1 cellular context compared by ENCODE assay signal in the genomic region with DNA sequence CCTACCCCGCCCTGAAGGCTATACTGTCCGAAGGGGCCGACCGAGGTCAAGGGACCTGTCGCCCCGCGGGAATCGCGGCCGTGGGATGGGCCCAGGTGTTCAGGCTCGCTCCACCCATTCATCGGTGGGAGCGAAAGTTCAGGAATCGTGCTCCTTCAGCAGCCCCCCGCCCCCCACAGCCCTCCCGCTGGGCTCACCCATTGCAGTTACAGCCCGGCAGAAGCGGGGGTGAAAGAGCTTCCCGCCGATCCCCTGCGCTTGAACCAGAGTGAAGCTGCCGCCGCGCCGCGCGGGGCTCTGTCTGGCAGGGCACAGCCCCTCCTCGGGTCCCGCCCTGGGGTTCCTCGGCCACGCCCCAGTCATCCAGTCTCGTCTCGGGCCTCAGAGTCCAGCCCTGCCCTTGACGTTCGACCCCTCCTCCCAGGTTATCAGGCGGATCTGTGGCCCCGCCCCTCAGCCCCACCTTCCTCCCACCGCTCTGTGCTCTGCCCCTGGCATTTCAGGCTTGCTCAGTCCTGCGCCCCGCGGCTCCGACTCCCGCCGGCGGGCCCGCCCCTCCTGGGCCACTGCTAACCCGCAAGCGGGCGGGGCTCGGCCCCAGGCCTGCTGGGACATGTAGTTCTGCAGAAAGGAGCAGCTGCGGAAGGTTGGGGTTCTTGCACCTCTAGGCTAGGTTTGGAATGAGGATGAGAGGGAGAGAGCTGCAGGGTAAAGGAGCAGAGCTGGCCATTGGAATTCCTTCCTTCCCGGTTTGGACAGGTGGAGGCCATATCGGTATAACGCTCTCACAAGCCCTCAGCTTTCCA.
A peak's percentile ranks its signal among the peaks of the same experiment; 100 is the strongest.
TF ChIP-seq lines count a peak whose summit lies in the region.

A gene (minus strand): TSS at position 303 of the 806 bp plus-strand sequence. CDS start 3,955 bp downstream, outside the sequence.

TF ChIP-seq in HepG2, 621 proteins besides CTCF, POLR2A, EP300 and RAD21 (continued from another document):
- TF ChIP-seq, protein P1, sequence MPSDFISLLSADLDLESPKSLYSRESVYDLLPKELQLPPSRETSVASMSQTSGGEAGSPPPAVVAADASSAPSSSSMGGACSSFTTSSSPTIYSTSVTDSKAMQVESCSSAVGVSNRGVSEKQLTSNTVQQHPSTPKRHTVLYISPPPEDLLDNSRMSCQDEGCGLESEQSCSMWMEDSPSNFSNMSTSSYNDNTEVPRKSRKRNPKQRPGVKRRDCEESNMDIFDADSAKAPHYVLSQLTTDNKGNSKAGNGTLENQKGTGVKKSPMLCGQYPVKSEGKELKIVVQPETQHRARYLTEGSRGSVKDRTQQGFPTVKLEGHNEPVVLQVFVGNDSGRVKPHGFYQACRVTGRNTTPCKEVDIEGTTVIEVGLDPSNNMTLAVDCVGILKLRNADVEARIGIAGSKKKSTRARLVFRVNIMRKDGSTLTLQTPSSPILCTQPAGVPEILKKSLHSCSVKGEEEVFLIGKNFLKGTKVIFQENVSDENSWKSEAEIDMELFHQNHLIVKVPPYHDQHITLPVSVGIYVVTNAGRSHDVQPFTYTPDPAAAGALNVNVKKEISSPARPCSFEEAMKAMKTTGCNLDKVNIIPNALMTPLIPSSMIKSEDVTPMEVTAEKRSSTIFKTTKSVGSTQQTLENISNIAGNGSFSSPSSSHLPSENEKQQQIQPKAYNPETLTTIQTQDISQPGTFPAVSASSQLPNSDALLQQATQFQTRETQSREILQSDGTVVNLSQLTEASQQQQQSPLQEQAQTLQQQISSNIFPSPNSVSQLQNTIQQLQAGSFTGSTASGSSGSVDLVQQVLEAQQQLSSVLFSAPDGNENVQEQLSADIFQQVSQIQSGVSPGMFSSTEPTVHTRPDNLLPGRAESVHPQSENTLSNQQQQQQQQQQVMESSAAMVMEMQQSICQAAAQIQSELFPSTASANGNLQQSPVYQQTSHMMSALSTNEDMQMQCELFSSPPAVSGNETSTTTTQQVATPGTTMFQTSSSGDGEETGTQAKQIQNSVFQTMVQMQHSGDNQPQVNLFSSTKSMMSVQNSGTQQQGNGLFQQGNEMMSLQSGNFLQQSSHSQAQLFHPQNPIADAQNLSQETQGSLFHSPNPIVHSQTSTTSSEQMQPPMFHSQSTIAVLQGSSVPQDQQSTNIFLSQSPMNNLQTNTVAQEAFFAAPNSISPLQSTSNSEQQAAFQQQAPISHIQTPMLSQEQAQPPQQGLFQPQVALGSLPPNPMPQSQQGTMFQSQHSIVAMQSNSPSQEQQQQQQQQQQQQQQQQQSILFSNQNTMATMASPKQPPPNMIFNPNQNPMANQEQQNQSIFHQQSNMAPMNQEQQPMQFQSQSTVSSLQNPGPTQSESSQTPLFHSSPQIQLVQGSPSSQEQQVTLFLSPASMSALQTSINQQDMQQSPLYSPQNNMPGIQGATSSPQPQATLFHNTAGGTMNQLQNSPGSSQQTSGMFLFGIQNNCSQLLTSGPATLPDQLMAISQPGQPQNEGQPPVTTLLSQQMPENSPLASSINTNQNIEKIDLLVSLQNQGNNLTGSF (CRISPR knock-in tag; IDR thresholded peaks at IDR 0.05), result no peak
- TF ChIP-seq ZBTB7B (CRISPR knock-in tag; IDR thresholded peaks at IDR 0.05) (no peak; the same call in none of the 2 replicates), ZNF510 (CRISPR knock-in tag; IDR thresholded peaks at IDR 0.05; ENCODE audit: low read depth) (peak; percentile 82), ZNF446 (CRISPR knock-in tag; IDR thresholded peaks at IDR 0.05) (0 out of 2 replicates have a peak, but pooled peaks have one; percentile 33), ZNF17 (CRISPR knock-in tag; IDR thresholded peaks at IDR 0.05) (no peak), REXO4 (CRISPR knock-in tag; IDR thresholded peaks at IDR 0.05; ENCODE audit: borderline replicate concordance) (no peak), LCORL (IDR thresholded peaks at IDR 0.05) (no peak), LCORL (CRISPR knock-in tag; IDR thresholded peaks at IDR 0.05) (peak; percentile 83; the same call in 1 of the 2 replicates), NR2F6 (IDR thresholded peaks at IDR 0.05) (0 out of 2 replicates have a peak, but pooled peaks have one; percentile 17), NR2F6 (CRISPR knock-in tag; IDR thresholded peaks at IDR 0.05) (peak; percentile 79), ZNF326 (CRISPR knock-in tag; IDR thresholded peaks at IDR 0.05; ENCODE audit: borderline replicate concordance) (no peak), CEBPB (IDR thresholded peaks at IDR 0.05; ENCODE audit: borderline replicate concordance, low read depth, low read length) (no peak), ZNF256 (CRISPR knock-in tag; conservative IDR thresholded peaks at IDR 0.05) (no peak), ZNF781 (CRISPR knock-in tag; IDR thresholded peaks at IDR 0.05; ENCODE audit: borderline replicate concordance, not compliant biosample characterization) (no peak), MTF1 (CRISPR knock-in tag; IDR thresholded peaks at IDR 0.05) (no peak), KMT2B (CRISPR knock-in tag; IDR thresholded peaks at IDR 0.05) (0 out of 2 replicates have a peak, but pooled peaks have one; percentile 51), ZNF775 (CRISPR knock-in tag; IDR thresholded peaks at IDR 0.05; ENCODE audit: borderline replicate concordance) (no peak), JDP2 (CRISPR knock-in tag; IDR thresholded peaks at IDR 0.05; ENCODE audit: borderline replicate concordance) (no peak)
- TF ChIP-seq, protein P2, sequence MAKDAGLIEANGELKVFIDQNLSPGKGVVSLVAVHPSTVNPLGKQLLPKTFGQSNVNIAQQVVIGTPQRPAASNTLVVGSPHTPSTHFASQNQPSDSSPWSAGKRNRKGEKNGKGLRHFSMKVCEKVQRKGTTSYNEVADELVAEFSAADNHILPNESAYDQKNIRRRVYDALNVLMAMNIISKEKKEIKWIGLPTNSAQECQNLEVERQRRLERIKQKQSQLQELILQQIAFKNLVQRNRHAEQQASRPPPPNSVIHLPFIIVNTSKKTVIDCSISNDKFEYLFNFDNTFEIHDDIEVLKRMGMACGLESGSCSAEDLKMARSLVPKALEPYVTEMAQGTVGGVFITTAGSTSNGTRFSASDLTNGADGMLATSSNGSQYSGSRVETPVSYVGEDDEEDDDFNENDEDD (CRISPR knock-in tag; IDR thresholded peaks at IDR 0.05; ENCODE audit: borderline replicate concordance), result peak; percentile 66; the same call in 1 of the 2 replicates
- TF ChIP-seq, protein P3, sequence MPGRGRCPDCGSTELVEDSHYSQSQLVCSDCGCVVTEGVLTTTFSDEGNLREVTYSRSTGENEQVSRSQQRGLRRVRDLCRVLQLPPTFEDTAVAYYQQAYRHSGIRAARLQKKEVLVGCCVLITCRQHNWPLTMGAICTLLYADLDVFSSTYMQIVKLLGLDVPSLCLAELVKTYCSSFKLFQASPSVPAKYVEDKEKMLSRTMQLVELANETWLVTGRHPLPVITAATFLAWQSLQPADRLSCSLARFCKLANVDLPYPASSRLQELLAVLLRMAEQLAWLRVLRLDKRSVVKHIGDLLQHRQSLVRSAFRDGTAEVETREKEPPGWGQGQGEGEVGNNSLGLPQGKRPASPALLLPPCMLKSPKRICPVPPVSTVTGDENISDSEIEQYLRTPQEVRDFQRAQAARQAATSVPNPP (CRISPR knock-in tag; IDR thresholded peaks at IDR 0.05), result no peak
- TF ChIP-seq, protein P4, sequence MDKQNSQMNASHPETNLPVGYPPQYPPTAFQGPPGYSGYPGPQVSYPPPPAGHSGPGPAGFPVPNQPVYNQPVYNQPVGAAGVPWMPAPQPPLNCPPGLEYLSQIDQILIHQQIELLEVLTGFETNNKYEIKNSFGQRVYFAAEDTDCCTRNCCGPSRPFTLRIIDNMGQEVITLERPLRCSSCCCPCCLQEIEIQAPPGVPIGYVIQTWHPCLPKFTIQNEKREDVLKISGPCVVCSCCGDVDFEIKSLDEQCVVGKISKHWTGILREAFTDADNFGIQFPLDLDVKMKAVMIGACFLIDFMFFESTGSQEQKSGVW (CRISPR knock-in tag; IDR thresholded peaks at IDR 0.05; ENCODE audit: borderline replicate concordance), result no peak
